8 cellular contexts compared by ENCODE assay signal in genomic region chr7:90594791-90595317, GRCh38. TPM values are rescaled to one million over a fixed set of nuclear protein-coding genes. Genes with fewer than 3 reads are reported as not detected.
A peak's percentile ranks its signal among the peaks of the same experiment; 100 is the strongest.
DNase-seq lines count a peak whose midpoint lies in the region; ATAC-seq and TF ChIP-seq lines count a peak whose summit lies in the region.

No MANE protein-coding gene starts in this region.

- no peaks in the 10 kb centered on the region for H3K9me3 ChIP-seq in HUES6 (ENCODE audit: control insufficient read depth, insufficient read depth, low read depth, low read length)
- no peaks in the 10 kb centered on the region for H3K9me3 ChIP-seq in body of pancreas

- H3K4me1 Mint-ChIP-seq in CD14-positive monocyte, result peaks cover 43% of the 10 kb centered on the region
- peaks cover 25% of the 10 kb centered on the region for H3K4me1 Mint-ChIP-seq in type B pancreatic cell (ENCODE audit: unreplicated experiment)

- TF ChIP-seq POLR2A in body of pancreas (IDR thresholded peaks at IDR 0.05), result no peak

- peaks cover 2% of the 10 kb centered on the region; the same call in 1 of the 2 replicates for H3K27me3 ChIP-seq in HUES6 (ENCODE audit: control insufficient read depth, insufficient read depth, low read length)
- H3K27me3 ChIP-seq in body of pancreas, result no peaks in the 10 kb centered on the region
- H3K27me3 ChIP-seq in kidney epithelial cell (ENCODE audit: control insufficient read depth, insufficient read depth, low read length), result no peaks in the 10 kb centered on the region

- H3K27ac Mint-ChIP-seq in CD14-positive monocyte (peak overlapping the region in 4 of 7 donors; percentile 9 to 90 (median 53)), type B pancreatic cell (peak overlapping the region; percentile 91)

- TF ChIP-seq CTCF in CD14-positive monocyte (IDR thresholded peaks at IDR 0.05) (no peak), body of pancreas (IDR thresholded peaks at IDR 0.05) (no peak), kidney epithelial cell (IDR thresholded peaks at IDR 0.05; ENCODE audit: insufficient read depth, low read length, poor library complexity, severe bottlenecking) (no peak), type B pancreatic cell (conservative IDR thresholded peaks at IDR 0.05) (no peak)

- H3K4me3 Mint-ChIP-seq in CD14-positive monocyte, result peak overlapping the region; percentile 74 to 91
- peak overlapping the region; percentile 91 for H3K4me3 Mint-ChIP-seq in type B pancreatic cell

- H3K4me1 ChIP-seq in HUES6 (ENCODE audit: control insufficient read depth, insufficient read depth, low read length), result peaks cover 16% of the 10 kb centered on the region
- peaks cover 23% of the 10 kb centered on the region for H3K4me1 ChIP-seq in body of pancreas

- DNase-seq in CD14-positive monocyte (ENCODE audit: low spot score) (no peak), body of pancreas (peak in 3 of 4 donors; percentile 28 to 43 (median 36)), kidney epithelial cell (ENCODE audit: low read depth) (peak; percentile 37), type B pancreatic cell (ENCODE audit: extremely low spot score, unreplicated experiment) (no peak)

- H3K36me3 ChIP-seq in HUES6 (ENCODE audit: control insufficient read depth, insufficient read depth, low read length) (no peaks in the 10 kb centered on the region), body of pancreas (replicated peaks in 1 of 2; ENCODE audit: insufficient read depth in 1 of 2, low read depth in 2 of 2) (no peaks in the 10 kb centered on the region), kidney epithelial cell (ENCODE audit: control insufficient read depth, insufficient read depth, low read length) (no peaks in the 10 kb centered on the region)

- H3K9me3 Mint-ChIP-seq in CD14-positive monocyte (peaks cover 0 to 6% (median 0%) of the 10 kb centered on the region in 7 donors), type B pancreatic cell (no peaks in the 10 kb centered on the region)

- H3K36me3 Mint-ChIP-seq in CD14-positive monocyte (peaks cover 0 to 2% of the 10 kb centered on the region in 2 donors), type B pancreatic cell (no peaks in the 10 kb centered on the region)

- 44 to 51% methylated on average over 10 of the region's 10 CpGs for WGBS in body of pancreas, 2 donors

- intact Hi-C loops in CD14-positive monocyte (cut with micrococcal nuclease), result no loop called here
- intact Hi-C loops in body of pancreas (cut with DNase I), result no loop called here

- H3K27ac ChIP-seq in HUES6 (ENCODE audit: low read depth, low read length) (peak overlapping the region; percentile 58), body of pancreas (peak overlapping the region in 2 of 4 donors; percentile 77 to 84)

- H3K27me3 Mint-ChIP-seq in CD14-positive monocyte (ENCODE audit: low read depth in 3 of 3) (peaks cover 3 to 13% (median 12%) of the 10 kb centered on the region in 3 donors), type B pancreatic cell (peaks cover 7% of the 10 kb centered on the region)

- ATAC-seq in body of pancreas, result no peak
- no peak for ATAC-seq in HG03469 (IDR thresholded peaks at IDR 0.05; ENCODE audit: unreplicated experiment)
- ATAC-seq in GM19351 (IDR thresholded peaks at IDR 0.05; ENCODE audit: unreplicated experiment), result no peak
- no peak for ATAC-seq in HG03342 (IDR thresholded peaks at IDR 0.05; ENCODE audit: unreplicated experiment)

- H3K4me3 ChIP-seq in HUES6 (ENCODE audit: low read depth, low read length), result peak overlapping the region; percentile 81
- peak overlapping the region in 1 of 2 donors; percentile 1 for H3K4me3 ChIP-seq in body of pancreas
- no peak overlapping the region for H3K4me3 ChIP-seq in kidney epithelial cell (ENCODE audit: low read depth, low read length)

- peak overlapping the region; percentile 85 for H3K9ac ChIP-seq in HUES6 (ENCODE audit: low read length)

RNA-seq across cellular contexts. Expression of gene CDK14, which starts 1.3 kb away (rescaled TPM):
- 1 to 10 TPM; 2.1 to 2.5 TPM for polyA plus RNA-seq in CD14-positive monocyte
- total RNA-seq in body of pancreas (10 to 100 TPM; 21.8 to 35.6 TPM), kidney epithelial cell (14.4 and 18.2 TPM in 2 replicates), type B pancreatic cell (ENCODE audit: low replicate concordance) (38.1 and 43.5 TPM in 2 replicates)

Comparison
In these comparisons a context has a peak if more than half of its experiments do, and no peak if none do; other contexts are left out.
1. DNase-seq: peak in body of pancreas (3 of 4) and kidney epithelial cell (single experiment); none in CD14-positive monocyte (single experiment) and type B pancreatic cell (single experiment).